Comparison of ENCODE assay signal across 13 cellular contexts in the genomic region with DNA sequence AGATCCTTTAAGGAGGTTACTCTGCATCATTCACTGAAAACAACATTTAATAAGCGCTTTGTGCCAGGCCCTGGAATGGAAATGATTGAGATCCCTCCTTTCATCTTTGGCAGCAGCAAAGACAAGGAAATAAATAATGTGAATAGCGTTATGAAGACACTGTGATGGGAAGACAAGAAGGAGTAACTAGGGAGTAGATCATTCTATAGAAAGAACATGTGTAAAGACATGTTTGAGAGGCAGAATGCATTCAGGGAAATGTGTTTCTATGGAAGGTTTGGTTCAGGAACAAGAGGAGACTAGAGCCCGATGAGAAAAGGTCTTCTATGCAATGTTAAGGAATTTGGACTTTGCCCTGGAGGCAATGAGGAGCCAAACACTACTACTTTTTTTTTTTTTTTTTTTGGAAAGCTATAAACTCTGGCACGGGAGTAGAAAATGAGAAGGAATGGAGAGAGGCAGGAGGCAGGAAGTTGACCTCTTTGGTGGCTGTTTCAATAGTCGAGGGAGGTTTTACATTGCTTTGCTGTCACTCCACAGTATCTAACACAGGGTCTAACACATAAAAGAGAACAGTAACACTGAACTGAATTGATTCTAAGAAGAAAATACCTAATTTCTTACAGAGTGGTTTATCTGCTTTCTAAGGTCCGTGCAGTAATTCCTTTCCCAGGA. TPM values are rescaled to one million over a fixed set of nuclear protein-coding genes. Genes with fewer than 3 reads are reported as not detected.
DNase-seq lines count a peak whose midpoint lies in the region; ATAC-seq, FAIRE-seq and TF ChIP-seq lines count a peak whose summit lies in the region.
"Had no signal": no experiment of that assay in that cellular context is flagged by ENCODE, and none has a peak within 500 bp of the region (broad histone marks: within the 10 kb centered on the region; RNA-seq: fewer than 3 reads in every experiment).

No MANE protein-coding gene starts in this region.

- POLR2A ChIA-PET in activated CD8-positive, alpha-beta T cell treated with anti-CD3 and anti-CD28 coated beads, Interleukin-2, amount 10 ng/mL, durations not matched to agents 7 days and 5 days (lab: Charles Lee): no interaction called here

- H2AFZ ChIP-seq in fibroblast of lung (ENCODE audit: low read length): no peak overlapping the region

- H3K9ac ChIP-seq in fibroblast of lung (ENCODE audit: insufficient read depth, low read length): no peak overlapping the region

- no peak overlapping the region for H3K4me3 Mint-ChIP-seq in nephron progenitor cell
- no peak overlapping the region for H3K4me3 Mint-ChIP-seq in activated CD8-positive, alpha-beta T cell treated with anti-CD3 and anti-CD28 coated beads, Interleukin-2, amount 10 ng/mL, durations not matched to agents 7 days and 5 days
- H3K4me3 Mint-ChIP-seq: CD14-positive monocyte; natural killer cell treated with Interleukin-12 subunit alpha and Interleukin-12 subunit beta and Interleukin-15 and Interleukin-18, amount 100 ng/mL, for 72 hours had no signal

- H3K27me3 Mint-ChIP-seq in nephron progenitor cell (ENCODE audit: low read depth, poor library complexity): no peaks in the 10 kb centered on the region
- no peaks in the 10 kb centered on the region for H3K27me3 Mint-ChIP-seq in activated CD8-positive, alpha-beta T cell treated with anti-CD3 and anti-CD28 coated beads, Interleukin-2, amount 10 ng/mL, durations not matched to agents 7 days and 5 days (ENCODE audit: low read depth)
- H3K27me3 Mint-ChIP-seq: natural killer cell treated with Interleukin-12 subunit alpha and Interleukin-12 subunit beta and Interleukin-15 and Interleukin-18, amount 100 ng/mL, for 72 hours had no signal

- TF ChIP-seq CTCF in fibroblast of lung (conservative IDR thresholded peaks at IDR 0.05 in 1 of 2, IDR thresholded peaks at IDR 0.05 in 1 of 2; ENCODE audit: low read depth in 1 of 2, low read length in 2 of 2) (no peak), nephron progenitor cell (IDR thresholded peaks at IDR 0.05) (no peak)

- H3K4me1 ChIP-seq in fibroblast of lung (ENCODE audit: control insufficient read depth, extremely low read depth, insufficient read depth, low read length): peaks cover 16% of the 10 kb centered on the region

- CTCF ChIA-PET in activated CD8-positive, alpha-beta T cell treated with anti-CD3 and anti-CD28 coated beads, Interleukin-2, amount 10 ng/mL, durations not matched to agents 7 days and 5 days (lab: Charles Lee): interaction anchor here (1.4 kb wide), 1 partner anchor 61 kb away, joined by 3 read pairs; no protein-coding TSS in a partner anchor

- H3K4me2 ChIP-seq in fibroblast of lung (ENCODE audit: extremely low read depth, insufficient read depth, low read length): peak overlapping the region; percentile 67

- peak overlapping the region; percentile 5 for H3K27ac Mint-ChIP-seq in nephron progenitor cell
- no peak overlapping the region for H3K27ac Mint-ChIP-seq in activated CD8-positive, alpha-beta T cell treated with anti-CD3 and anti-CD28 coated beads, Interleukin-2, amount 10 ng/mL, durations not matched to agents 7 days and 5 days
- H3K27ac Mint-ChIP-seq: natural killer cell treated with Interleukin-12 subunit alpha and Interleukin-12 subunit beta and Interleukin-15 and Interleukin-18, amount 100 ng/mL, for 72 hours had no signal

- H3K36me3 Mint-ChIP-seq in nephron progenitor cell (ENCODE audit: low read depth): peaks cover 52% of the 10 kb centered on the region
- H3K36me3 Mint-ChIP-seq in activated CD8-positive, alpha-beta T cell treated with anti-CD3 and anti-CD28 coated beads, Interleukin-2, amount 10 ng/mL, durations not matched to agents 7 days and 5 days (ENCODE audit: low read depth): peaks cover 21% of the 10 kb centered on the region

- DNase-seq in AG20443 (ENCODE audit: low spot score) (peak; percentile 62), RCC 7860 (ENCODE audit: low spot score) (peak; percentile 22), fibroblast of lung (ENCODE audit: low read depth in 2 of 2) (peak in 1 of 2 donors; percentile 58), nephron progenitor cell (no peak)
- DNase-seq in activated CD8-positive, alpha-beta T cell treated with anti-CD3 and anti-CD28 coated beads, Interleukin-2, amount 10 ng/mL, durations not matched to agents 7 days and 5 days: no peak
- DNase-seq: central memory CD4-positive, alpha-beta T cell; stimulated activated CD8-positive, alpha-beta memory T cell treated with anti-CD3 and anti-CD28 coated beads, Interleukin-4, amount 100 ng/mL, for 48 hours had no signal

- H3K4me3 ChIP-seq in fibroblast of lung (replicated peaks in 1 of 4; ENCODE audit: control extremely low read depth in 1 of 4, insufficient read depth in 1 of 4, low read depth in 3 of 4, low read length in 4 of 4): no peak overlapping the region

- peak overlapping the region; percentile 66 for H3K27ac ChIP-seq in fibroblast of lung (ENCODE audit: insufficient read depth, low read length)
- H3K27ac ChIP-seq: VCaP had no signal

- H3K27me3 ChIP-seq in fibroblast of lung (ENCODE audit: control insufficient read depth, insufficient read depth, low read length): no peaks in the 10 kb centered on the region

- peak; percentile 33 for FAIRE-seq in RCC 7860 (lab: Jason Lieb, UNC)

- H4K20me1 ChIP-seq in fibroblast of lung (ENCODE audit: control insufficient read depth, extremely low read depth, insufficient read depth, low read length): no peaks in the 10 kb centered on the region

- ATAC-seq in activated CD4-positive, CD25-positive, alpha-beta regulatory T cell treated with anti-CD3 and anti-CD28 coated beads, Interleukin-2, amount 50 U/mL, for 24 hours: no peak
- ATAC-seq in HG03139 (IDR thresholded peaks at IDR 0.05; ENCODE audit: unreplicated experiment) (no peak), HG02981 (IDR thresholded peaks at IDR 0.05; ENCODE audit: unreplicated experiment) (no peak)
- no peak for ATAC-seq in activated CD8-positive, alpha-beta T cell treated with anti-CD3 and anti-CD28 coated beads, Interleukin-2, amount 10 ng/mL, durations not matched to agents 7 days and 5 days
- ATAC-seq: natural killer cell treated with Interleukin-12 subunit alpha and Interleukin-12 subunit beta and Interleukin-15 and Interleukin-18, amount 100 ng/mL, for 72 hours had no signal

- no peaks in the 10 kb centered on the region for H3K36me3 ChIP-seq in fibroblast of lung (ENCODE audit: control insufficient read depth, insufficient read depth, low read length)

- H3K4me1 Mint-ChIP-seq in nephron progenitor cell: peaks cover 10% of the 10 kb centered on the region
- H3K4me1 Mint-ChIP-seq in activated CD8-positive, alpha-beta T cell treated with anti-CD3 and anti-CD28 coated beads, Interleukin-2, amount 10 ng/mL, durations not matched to agents 7 days and 5 days (ENCODE audit: low read depth): peaks cover 2% of the 10 kb centered on the region

- peaks cover 77% of the 10 kb centered on the region for H3K79me2 ChIP-seq in fibroblast of lung (ENCODE audit: control insufficient read depth, insufficient read depth, low read length)

- peaks cover 46% of the 10 kb centered on the region for H3K9me3 Mint-ChIP-seq in nephron progenitor cell
- peaks cover 15% of the 10 kb centered on the region for H3K9me3 Mint-ChIP-seq in activated CD8-positive, alpha-beta T cell treated with anti-CD3 and anti-CD28 coated beads, Interleukin-2, amount 10 ng/mL, durations not matched to agents 7 days and 5 days (ENCODE audit: insufficient read depth)
- H3K9me3 Mint-ChIP-seq: natural killer cell treated with Interleukin-12 subunit alpha and Interleukin-12 subunit beta and Interleukin-15 and Interleukin-18, amount 100 ng/mL, for 72 hours had no signal

- no peaks in the 10 kb centered on the region for H3K9me3 ChIP-seq in fibroblast of lung (ENCODE audit: control insufficient read depth, insufficient read depth, low read depth, low read length)

RNA-seq across cellular contexts. Expression of gene SMURF1, which starts 44.9 kb away (rescaled TPM):
- total RNA-seq in fibroblast of lung: 13.1 and 18.7 TPM in 2 replicates
- 15.9 and 17.2 TPM in 2 replicates for polyA plus RNA-seq in fibroblast of lung
- 12.2 and 15.4 TPM in 2 replicates for polyA plus RNA-seq in fibroblast of lung (2012)
- 15.4 and 17.3 TPM in 2 replicates for polyA minus RNA-seq in fibroblast of lung (ENCODE audit: low replicate concordance)
- total RNA-seq in activated CD8-positive, alpha-beta T cell treated with anti-CD3 and anti-CD28 coated beads, Interleukin-2, amount 10 ng/mL, durations not matched to agents 7 days and 5 days: 10 to 100 TPM; 10.3 to 10.4 TPM

Comparison
In these comparisons a context has a peak if more than half of its experiments do, and no peak if none do; other contexts are left out.
1. DNase-seq: peak in AG20443 (single experiment) and RCC 7860 (single experiment); none in nephron progenitor cell (single experiment) and activated CD8-positive, alpha-beta T cell treated with anti-CD3 and anti-CD28 coated beads, Interleukin-2, amount 10 ng/mL, durations not matched to agents 7 days and 5 days (single experiment).